Comparison of ENCODE assay signal across 15 cellular contexts in genomic region chrX:133190877-133191738, GRCh38. TPM values are rescaled to one million over a fixed set of nuclear protein-coding genes. Genes with fewer than 3 reads are reported as not detected.
DNase-seq lines count a peak whose midpoint lies in the region; TF ChIP-seq lines count a peak whose summit lies in the region.
"Had no signal": no experiment of that assay in that cellular context is flagged by ENCODE, and none has a peak within 500 bp of the region (broad histone marks: within the 10 kb centered on the region; RNA-seq: fewer than 3 reads in every experiment).

No MANE protein-coding gene starts in this region.

- H4K8ac ChIP-seq in H9 (replicated peaks; ENCODE audit: insufficient read length, low read depth, low read length), result no peak overlapping the region

- intact Hi-C loops in mammary epithelial cell (cut with micrococcal nuclease), result no loop called here

- no peak overlapping the region for H3K4me3 Mint-ChIP-seq in H9
- H3K4me3 Mint-ChIP-seq in mesothelial cell of epicardium, result no peak overlapping the region

- peak overlapping the region; percentile 19 for H2AFZ ChIP-seq in H9 (ENCODE audit: low read length)
- H2AFZ ChIP-seq in mammary epithelial cell (ENCODE audit: low read depth, low read length), result peak overlapping the region; percentile 58

- H3T11ph ChIP-seq in H9 (ENCODE audit: low read length), result no peak overlapping the region

- no peaks in the 10 kb centered on the region; a peak in 1 of 7 replicates for H3K36me3 Mint-ChIP-seq in H9 (ENCODE audit: insufficient read depth in 1 of 3, low read depth in 3 of 3)
- no peaks in the 10 kb centered on the region for H3K36me3 Mint-ChIP-seq in mesothelial cell of epicardium

- no peak overlapping the region for H4K91ac ChIP-seq in H9 (ENCODE audit: insufficient read length, low read depth, low read length)

- no peak overlapping the region for H2BK5ac ChIP-seq in H9 (ENCODE audit: insufficient read length, low read length)

- H4K20me1 ChIP-seq in H9 (ENCODE audit: control insufficient read depth, insufficient read depth, insufficient read length), result no peaks in the 10 kb centered on the region
- no peaks in the 10 kb centered on the region for H4K20me1 ChIP-seq in mammary epithelial cell (ENCODE audit: insufficient read depth, low read length)

- no peak overlapping the region for H3K56ac ChIP-seq in H9 (ENCODE audit: insufficient read length, low read depth, low read length)

- H3K4me1 ChIP-seq in H9 (ENCODE audit: insufficient read depth, low read length) (peaks cover 6% of the 10 kb centered on the region; the same call in 1 of the 2 replicates), mammary epithelial cell (ENCODE audit: insufficient read depth, low read length) (no peaks in the 10 kb centered on the region)

- no peaks in the 10 kb centered on the region for H3K23me2 ChIP-seq in H9 (ENCODE audit: insufficient read length, low read depth, low read length, poor library complexity, severe bottlenecking)

- no peak overlapping the region for H4K5ac ChIP-seq in H9 (ENCODE audit: insufficient read length, low read depth, low read length)

- H2BK12ac ChIP-seq in H9 (ENCODE audit: insufficient read length, low read depth, low read length), result no peak overlapping the region

- no TSS peak for BruUV-seq in mammary epithelial cell (replicated peaks; lab: Mats Ljungman, UMichigan)

- H3K4ac ChIP-seq in H9 (ENCODE audit: low read depth, low read length), result no peak overlapping the region

- no peaks in the 10 kb centered on the region for H3K9me3 ChIP-seq in H9 (ENCODE audit: control insufficient read depth, low read depth, low read length)
- H3K9me3 ChIP-seq in mammary epithelial cell (replicated peaks; ENCODE audit: insufficient read depth, low read length), result no peaks in the 10 kb centered on the region

- H3K9ac ChIP-seq in H9 (ENCODE audit: extremely low read depth, insufficient read length, low read length), result no peak overlapping the region
- no peak overlapping the region for H3K9ac ChIP-seq in mammary epithelial cell (ENCODE audit: insufficient read depth, low read length)

- no peaks in the 10 kb centered on the region for H3K27me3 ChIP-seq in H9 (ENCODE audit: insufficient read depth, low read length)
- no peaks in the 10 kb centered on the region for H3K27me3 ChIP-seq in mammary epithelial cell (ENCODE audit: insufficient read depth, low read length)

- no peaks in the 10 kb centered on the region for H3K79me1 ChIP-seq in H9 (ENCODE audit: insufficient read depth, low read depth, low read length, poor library complexity, severe bottlenecking)

- WGBS in H9 (ENCODE audit: extremely low coverage, insufficient read length, low lambda C conversion rate), result no CpG with 5 or more reads among the region's 10 CpGs
- 62% methylated on average over 7 of the region's 10 CpGs for WGBS in mammary epithelial cell (ENCODE audit: low coverage, missing lambda C conversion rate)

- TF ChIP-seq CTCF in H9 (conservative IDR thresholded peaks at IDR 0.05), result peak; percentile 10; the same call in 1 of the 3 replicates
- TF ChIP-seq CTCF in mammary epithelial cell (conservative IDR thresholded peaks at IDR 0.05 in 1 of 2, IDR thresholded peaks at IDR 0.05 in 1 of 2; ENCODE audit: extremely low read depth in 1 of 2, insufficient read depth in 1 of 2, low read depth in 1 of 2, low read length in 2 of 2), result no peak
- TF ChIP-seq CTCF in mesothelial cell of epicardium (IDR thresholded peaks at IDR 0.05; ENCODE audit: unreplicated experiment), result no peak

- H3K27me3 Mint-ChIP-seq in H9 (ENCODE audit: low read depth) (no peaks in the 10 kb centered on the region), mesothelial cell of epicardium (ENCODE audit: low read depth) (no peaks in the 10 kb centered on the region)

- H3K27ac ChIP-seq in H9 (ENCODE audit: insufficient read length, low read depth, low read length), result no peak overlapping the region
- H3K27ac ChIP-seq in mammary epithelial cell (ENCODE audit: insufficient read depth, low read depth, low read length), result no peak overlapping the region
- H3K27ac ChIP-seq: HL-60, SK-N-MC had no signal

- H3K18ac ChIP-seq in H9 (ENCODE audit: insufficient read length, low read depth, low read length), result no peak overlapping the region

- H2BK120ac ChIP-seq in H9 (ENCODE audit: low read depth, low read length, poor library complexity, severe bottlenecking), result no peak overlapping the region

- no peaks in the 10 kb centered on the region for H3K36me3 ChIP-seq in mammary epithelial cell (ENCODE audit: insufficient read depth, low read length)

- H3K79me2 ChIP-seq in H9 (ENCODE audit: insufficient read depth, low read length) (no peaks in the 10 kb centered on the region), mammary epithelial cell (ENCODE audit: insufficient read depth, low read length) (no peaks in the 10 kb centered on the region)

- H2BK15ac ChIP-seq in H9 (ENCODE audit: low read depth, low read length), result no peak overlapping the region

- dilution Hi-C loops in mammary epithelial cell (cut with HindIII; ENCODE audit: low sequenced_read_pairs), result no loop called here

- no peak overlapping the region for H2BK20ac ChIP-seq in H9 (ENCODE audit: low read depth, low read length, poor library complexity, severe bottlenecking)

- H3K23ac ChIP-seq in H9 (ENCODE audit: insufficient read length, low read depth, low read length), result no peak overlapping the region

- in situ Hi-C loops in mammary epithelial cell (cut with MboI; ENCODE audit: low sequenced_read_pairs in 2 of 2), result no loop called here

- H3K4me3 ChIP-seq in mammary epithelial cell (replicated peaks in 1 of 3; ENCODE audit: insufficient read depth in 1 of 3, low read depth in 2 of 3, low read length in 3 of 3), result no peak overlapping the region
- H3K4me3 ChIP-seq: SK-N-MC had no signal

- DNase-seq in ELF-1 (ENCODE audit: low read depth, low spot score) (peak; percentile 33), H9 (peak; percentile 32), mammary epithelial cell (no peak), mesothelial cell of epicardium (ENCODE audit: low spot score in 2 of 2, unreplicated experiment in 2 of 2) (no peak), RKO (ENCODE audit: low spot score) (no peak)
- DNase-seq in activated CD4-positive, alpha-beta T cell treated with anti-CD3 and anti-CD28 coated beads, Interleukin-2, amount 50 U/mL, for 1 hour, result no peak
- no peak for DNase-seq in activated naive CD4-positive, alpha-beta T cell treated with Interleukin-2 at 50 U/mL for 16 hours
- DNase-seq: C1 segment of cervical spinal cord, DMS79 treated with DMSO at 0.1 percent for 48 hours, GF-D8, NCI-H187 treated with DMSO at 0.1 percent for 48 hours, NCI-H345 had no signal

- CTCF ChIA-PET in mammary epithelial cell (lab: Charles Lee; ENCODE audit: low non-redundant PET), result no interaction called here

- no peak overlapping the region; a peak in 1 of 7 replicates for H3K27ac Mint-ChIP-seq in H9
- peak overlapping the region; percentile 41 for H3K27ac Mint-ChIP-seq in mesothelial cell of epicardium

- no peak overlapping the region for H2AK5ac ChIP-seq in H9 (ENCODE audit: insufficient read length, low read length)

- no peaks in the 10 kb centered on the region for H3K9me3 Mint-ChIP-seq in H9
- H3K9me3 Mint-ChIP-seq in mesothelial cell of epicardium, result no peaks in the 10 kb centered on the region

- H3K14ac ChIP-seq in H9 (ENCODE audit: insufficient read depth, low read length), result no peak overlapping the region

- H3K4me1 Mint-ChIP-seq in H9, result peaks cover 26 to 30% of the 10 kb centered on the region in 2 experiments
- H3K4me1 Mint-ChIP-seq in mesothelial cell of epicardium, result peaks cover 16% of the 10 kb centered on the region

- no peak overlapping the region for H3K4me2 ChIP-seq in H9 (ENCODE audit: insufficient read depth, insufficient read length, low read length)
- H3K4me2 ChIP-seq in mammary epithelial cell (ENCODE audit: insufficient read depth, low read depth, low read length), result no peak overlapping the region

RNA-seq across cellular contexts. Expression of gene TFDP3, which starts 27.0 kb away (rescaled TPM):
- total RNA-seq in H9 (2021), result not detected in 2 replicates
- not detected for total RNA-seq in mammary epithelial cell
- not detected for polyA plus RNA-seq in mammary epithelial cell
- not detected for polyA minus RNA-seq in mammary epithelial cell
- not detected in 3 replicates for total RNA-seq in mesothelial cell of epicardium
- total RNA-seq: LHCN-M2 had no signal

Comparison
In these comparisons a context has a peak if more than half of its experiments do, and no peak if none do; other contexts are left out.
1. DNase-seq: peak in ELF-1 (single experiment) and H9 (single experiment); none in mammary epithelial cell (single experiment), mesothelial cell of epicardium (0 of 2), activated CD4-positive, alpha-beta T cell treated with anti-CD3 and anti-CD28 coated beads, Interleukin-2, amount 50 U/mL, for 1 hour (single experiment), activated naive CD4-positive, alpha-beta T cell treated with Interleukin-2 at 50 U/mL for 16 hours (single experiment) and RKO (single experiment).